ENCODE assay signal across 26 cellular contexts in genomic region chr7:135991322-135991721, GRCh38. TPM values are rescaled to one million over a fixed set of nuclear protein-coding genes. Genes with fewer than 3 reads are reported as not detected.
DNase-seq lines count a peak whose midpoint lies in the region; ATAC-seq, FAIRE-seq and TF ChIP-seq lines count a peak whose summit lies in the region.
"Had no signal": no experiment of that assay in that cellular context is flagged by ENCODE, and none has a peak within 500 bp of the region (broad histone marks: within the 10 kb centered on the region; RNA-seq: fewer than 3 reads in every experiment).

No MANE protein-coding gene starts in this region.

- 75% methylated on average over 6 of the region's 6 CpGs for WGBS in smooth muscle cell (ENCODE audit: low lambda C conversion rate)

- no peaks in the 10 kb centered on the region for H4K20me1 ChIP-seq in smooth muscle cell (ENCODE audit: low read depth)

- H3K4me2 ChIP-seq in smooth muscle cell = no peak overlapping the region

- H3K27ac ChIP-seq in smooth muscle cell (ENCODE audit: low read depth) = no peak overlapping the region
- H3K27ac ChIP-seq: gastrocnemius medialis, HL-60, prostate gland, right lobe of liver, tibial artery had no signal

- DNase-seq in NCI-H748 (lab: John Stamatoyannopoulos, UW; ENCODE audit: unreplicated experiment) (peak; percentile 41), NCI-H748 treated with DMSO at 0.1 percent for 48 hours (lab: John Stamatoyannopoulos, UW) (no peak), NCI-H187 treated with DMSO at 0.1 percent for 48 hours (lab: John Stamatoyannopoulos, UW) (peak; percentile 73), choroid plexus epithelial cell (ENCODE audit: low read depth) (peak; percentile 27), smooth muscle cell (lab: John Stamatoyannopoulos, UW; ENCODE audit: unreplicated experiment) (no peak), GM12892 (ENCODE audit: insufficient read length) (no peak)
- DNase-seq in stimulated activated CD4-positive, alpha-beta T cell treated with anti-CD3 and anti-CD28 coated beads, Interleukin-4, amount 100 ng/mL, for 4 hours = no peak
- DNase-seq: ACHN; activated CD4-positive, alpha-beta memory T cell treated with anti-CD3 and anti-CD28 coated beads, Interleukin-2, amount 10 ng/mL, durations not matched to agents 7 days and 5 days; activated CD4-positive, CD25-positive, alpha-beta regulatory T cell treated with anti-CD3 and anti-CD28 coated beads, Interleukin-2, amount 50 U/mL, for 72 hours; activated CD8-positive, alpha-beta memory T cell treated with anti-CD3 and anti-CD28 coated beads, Interleukin-2, amount 50 U/mL, for 4 hours; activated naive CD4-positive, alpha-beta T cell treated with Interleukin-2 at 50 U/mL for 16 hours; gastrocnemius medialis; H7; kidney glomerular epithelial cell; naive thymus-derived CD8-positive, alpha-beta T cell; NCI-H1436; NCI-H2227 treated with DMSO at 0.1 percent for 48 hours; right lobe of liver; stimulated activated CD4-positive, alpha-beta T cell treated with anti-CD3 and anti-CD28 coated beads, Interleukin-12 subunit alpha, Interleukin-12 subunit beta, amount 100 ng/mL, for 4 hours; stimulated activated CD4-positive, alpha-beta T cell treated with anti-CD3 and anti-CD28 coated beads, Interleukin-4, amount 100 ng/mL, for 1 hour; tibial artery had no signal

- peak overlapping the region; percentile 65 for H2AFZ ChIP-seq in smooth muscle cell (ENCODE audit: low read depth)

- H3K4me3 ChIP-seq in choroid plexus epithelial cell (ENCODE audit: low read depth, low read length) = no peak overlapping the region
- H3K4me3 ChIP-seq in smooth muscle cell = no peak overlapping the region
- H3K4me3 ChIP-seq: gastrocnemius medialis, prostate gland, right lobe of liver, tibial artery had no signal

- no peaks in the 10 kb centered on the region for H3K79me2 ChIP-seq in smooth muscle cell (ENCODE audit: low read depth)

- no peaks in the 10 kb centered on the region for H3K27me3 ChIP-seq in smooth muscle cell (ENCODE audit: low read depth)
- H3K27me3 ChIP-seq: gastrocnemius medialis, right lobe of liver, tibial artery had no signal

- H3K9ac ChIP-seq in smooth muscle cell (ENCODE audit: low read depth) = no peak overlapping the region

- no peak for FAIRE-seq in GM12892 (lab: Jason Lieb, UNC)
- FAIRE-seq: endometrium had no signal

- H3K9me3 ChIP-seq in smooth muscle cell (replicated peaks; ENCODE audit: low read depth) = no peaks in the 10 kb centered on the region
- H3K9me3 ChIP-seq: gastrocnemius medialis, prostate gland, right lobe of liver, tibial artery had no signal

- TF ChIP-seq CTCF in choroid plexus epithelial cell (conservative IDR thresholded peaks at IDR 0.05; ENCODE audit: low read depth, low read length) (no peak), smooth muscle cell (IDR thresholded peaks at IDR 0.05; ENCODE audit: borderline replicate concordance, insufficient read depth, poor library complexity, severe bottlenecking) (no peak)

- TF ChIP-seq POLR2A in GM12892 (IDR thresholded peaks at IDR 0.05; ENCODE audit: low read depth, low read length) = no peak

- H3F3A ChIP-seq in smooth muscle cell (ENCODE audit: low read depth) = peaks cover 13% of the 10 kb centered on the region

- ATAC-seq in HG03565 (IDR thresholded peaks at IDR 0.05; ENCODE audit: unreplicated experiment) = no peak
- ATAC-seq: gastrocnemius medialis; naive thymus-derived CD8-positive, alpha-beta T cell; right lobe of liver had no signal

- H3K36me3 ChIP-seq in smooth muscle cell (ENCODE audit: low read depth) = no peaks in the 10 kb centered on the region
- H3K36me3 ChIP-seq: gastrocnemius medialis, prostate gland, right lobe of liver, tibial artery had no signal

- H3K4me1 ChIP-seq in smooth muscle cell (ENCODE audit: low read depth) = no peaks in the 10 kb centered on the region
- H3K4me1 ChIP-seq: gastrocnemius medialis, prostate gland, right lobe of liver, tibial artery had no signal

RNA-seq across cellular contexts. Expression of gene MTPN, which starts 14.2 kb away (rescaled TPM):
- total RNA-seq in smooth muscle cell = 138 and 151 TPM in 2 replicates
- polyA plus RNA-seq in smooth muscle cell = 36.4 and 53.2 TPM in 2 replicates
- polyA plus RNA-seq in GM12892 (2012; ENCODE audit: missing spikeins) = 62.5 TPM

Comparison
In these comparisons a context has a peak if more than half of its experiments do, and no peak if none do; other contexts are left out.
1. DNase-seq: peak in NCI-H748 (single experiment), NCI-H187 treated with DMSO at 0.1 percent for 48 hours (single experiment) and choroid plexus epithelial cell (single experiment); none in NCI-H748 treated with DMSO at 0.1 percent for 48 hours (single experiment), smooth muscle cell (single experiment), GM12892 (single experiment) and stimulated activated CD4-positive, alpha-beta T cell treated with anti-CD3 and anti-CD28 coated beads, Interleukin-4, amount 100 ng/mL, for 4 hours (0 of 2).